1 cellular context compared by ENCODE assay signal in genomic region chr12:55619352-55620138, GRCh38.
TF ChIP-seq lines count a peak whose summit lies in the region.

No MANE protein-coding gene starts in this region.

TF ChIP-seq in HepG2, 621 proteins besides CTCF, POLR2A, EP300 and RAD21 (continued from another document):
- TF ChIP-seq ZFP91 (CRISPR knock-in tag; IDR thresholded peaks at IDR 0.05; ENCODE audit: borderline replicate concordance) (no peak), ZSCAN22 (CRISPR knock-in tag; IDR thresholded peaks at IDR 0.05) (no peak), ZNF124 (CRISPR knock-in tag; IDR thresholded peaks at IDR 0.05) (no peak), MBD4 (IDR thresholded peaks at IDR 0.05; ENCODE audit: borderline replicate concordance, low read length) (no peak), MYC (CRISPR knock-in tag; IDR thresholded peaks at IDR 0.05; ENCODE audit: borderline replicate concordance) (no peak), PITX1 (CRISPR knock-in tag; IDR thresholded peaks at IDR 0.05) (no peak), ZNF431 (CRISPR knock-in tag; IDR thresholded peaks at IDR 0.05; ENCODE audit: borderline replicate concordance, low read depth) (no peak), NR0B2 (CRISPR knock-in tag; IDR thresholded peaks at IDR 0.05) (no peak), ZNF784 (CRISPR knock-in tag; IDR thresholded peaks at IDR 0.05; ENCODE audit: borderline replicate concordance) (no peak), SP5 (CRISPR knock-in tag; IDR thresholded peaks at IDR 0.05; ENCODE audit: borderline replicate concordance, low read depth) (no peak), ZKSCAN8 (CRISPR knock-in tag; IDR thresholded peaks at IDR 0.05; ENCODE audit: borderline replicate concordance) (peak; percentile 52; the same call in 1 of the 2 replicates), ZNF367 (CRISPR knock-in tag; IDR thresholded peaks at IDR 0.05; ENCODE audit: borderline replicate concordance) (no peak), YEATS4 (CRISPR knock-in tag; IDR thresholded peaks at IDR 0.05; ENCODE audit: borderline replicate concordance) (no peak), DRAP1 (CRISPR knock-in tag; IDR thresholded peaks at IDR 0.05) (no peak), TSC22D2 (CRISPR knock-in tag; IDR thresholded peaks at IDR 0.05; ENCODE audit: borderline replicate concordance) (no peak), MLXIP (CRISPR knock-in tag; IDR thresholded peaks at IDR 0.05; ENCODE audit: borderline replicate concordance) (no peak), JUNB (CRISPR knock-in tag; IDR thresholded peaks at IDR 0.05; ENCODE audit: borderline replicate concordance) (no peak), ZNF354B (CRISPR knock-in tag; IDR thresholded peaks at IDR 0.05) (no peak), KDM2A (CRISPR knock-in tag; IDR thresholded peaks at IDR 0.05; ENCODE audit: borderline replicate concordance, low read depth) (no peak), SNAPC4 (CRISPR knock-in tag; IDR thresholded peaks at IDR 0.05) (no peak), USF2 (IDR thresholded peaks at IDR 0.05; ENCODE audit: low read depth, low read length) (peak; percentile 60; the same call in 1 of the 2 replicates), USF2 (CRISPR knock-in tag; IDR thresholded peaks at IDR 0.05; ENCODE audit: borderline replicate concordance) (peak; percentile 62; the same call in 1 of the 2 replicates), MXI1 (IDR thresholded peaks at IDR 0.05; ENCODE audit: borderline replicate concordance, low read depth, low read length) (peak; percentile 53; the same call in 1 of the 3 replicates), AGO1 (IDR thresholded peaks at IDR 0.05; ENCODE audit: low read depth, low read length, poor library complexity, severe bottlenecking) (no peak), ERF (CRISPR knock-in tag; IDR thresholded peaks at IDR 0.05) (0 out of 2 replicates have a peak, but pooled peaks have one; percentile 24), SMC3 (IDR thresholded peaks at IDR 0.05; ENCODE audit: low read length) (peak; percentile 97), ZBTB1 (CRISPR knock-in tag; IDR thresholded peaks at IDR 0.05; ENCODE audit: borderline replicate concordance) (no peak), FOXP1 (IDR thresholded peaks at IDR 0.05) (no peak), FOXP1 (CRISPR knock-in tag; IDR thresholded peaks at IDR 0.05) (no peak), ZBTB3 (CRISPR knock-in tag; IDR thresholded peaks at IDR 0.05; ENCODE audit: borderline replicate concordance, low read depth) (no peak), TFE3 (CRISPR knock-in tag; IDR thresholded peaks at IDR 0.05) (peak; percentile 79), ATF1 (CRISPR knock-in tag; IDR thresholded peaks at IDR 0.05) (peak; percentile 49; the same call in 1 of the 2 replicates)
